2 cellular contexts compared by ENCODE assay signal in genomic region chr1:156111355-156111962, GRCh38.
TF ChIP-seq lines count a peak whose summit lies in the region.

No MANE protein-coding gene starts in this region.

TF ChIP-seq in SK-N-SH, 30 proteins besides CTCF, POLR2A, EP300 and RAD21:
- TF ChIP-seq IRF3 (IDR thresholded peaks at IDR 0.05; ENCODE audit: low read depth, low read length), result no peak
- TF ChIP-seq EZH2phosphoT487 (IDR thresholded peaks at IDR 0.05; ENCODE audit: borderline replicate concordance, low read depth), result no peak
- TF ChIP-seq FOSL2 (IDR thresholded peaks at IDR 0.05; ENCODE audit: borderline replicate concordance, low read depth), result no peak
- no peak for TF ChIP-seq PBX3 (IDR thresholded peaks at IDR 0.05)
- TF ChIP-seq MEF2A (IDR thresholded peaks at IDR 0.05; ENCODE audit: borderline replicate concordance, low read depth), result no peak
- TF ChIP-seq RCOR1 (IDR thresholded peaks at IDR 0.05; ENCODE audit: low read length), result no peak
- no peak for TF ChIP-seq YY1 (IDR thresholded peaks at IDR 0.05; ENCODE audit: low read depth)
- no peak for TF ChIP-seq TAF1 (IDR thresholded peaks at IDR 0.05; ENCODE audit: borderline replicate concordance, low read depth, low read length)
- TF ChIP-seq RFX5 (IDR thresholded peaks at IDR 0.05; ENCODE audit: low read length), result no peak
- TF ChIP-seq SMC3 (IDR thresholded peaks at IDR 0.05; ENCODE audit: low read depth, low read length), result no peak
- no peak for TF ChIP-seq GATA2 (CRISPR knock-in tag; IDR thresholded peaks at IDR 0.05)
- TF ChIP-seq SIN3A (IDR thresholded peaks at IDR 0.05; ENCODE audit: borderline replicate concordance, low read depth, low read length), result no peak
- TF ChIP-seq CHD2 (IDR thresholded peaks at IDR 0.05; ENCODE audit: low read length, partially characterized antibody), result no peak
- TF ChIP-seq NRF1 (IDR thresholded peaks at IDR 0.05; ENCODE audit: low read depth, low read length), result no peak
- TF ChIP-seq NFIC (IDR thresholded peaks at IDR 0.05; ENCODE audit: borderline replicate concordance), result no peak
- TF ChIP-seq GABPA (IDR thresholded peaks at IDR 0.05; ENCODE audit: low read depth), result no peak
- TF ChIP-seq USF1 (IDR thresholded peaks at IDR 0.05; ENCODE audit: borderline replicate concordance, low read depth), result no peak
- no peak for TF ChIP-seq MAX (IDR thresholded peaks at IDR 0.05; ENCODE audit: low read depth)
- TF ChIP-seq FOXM1 (IDR thresholded peaks at IDR 0.05; ENCODE audit: low read depth), result no peak
- TF ChIP-seq TCF12 (IDR thresholded peaks at IDR 0.05), result no peak

TF ChIP-seq in SK-N-SH treated with all-trans-retinoic acid at 6 μM for 48 hours, 23 proteins besides CTCF, POLR2A, EP300 and RAD21:
- TF ChIP-seq TCF4 (CRISPR knock-in tag; IDR thresholded peaks at IDR 0.05; ENCODE audit: borderline replicate concordance) (no peak), ZC3H10 (CRISPR knock-in tag; IDR thresholded peaks at IDR 0.05) (no peak), TOX (CRISPR knock-in tag; IDR thresholded peaks at IDR 0.05; ENCODE audit: borderline replicate concordance) (no peak), SNAI2 (CRISPR knock-in tag; IDR thresholded peaks at IDR 0.05) (no peak), GLIS3 (CRISPR knock-in tag; IDR thresholded peaks at IDR 0.05) (no peak), ZNF565 (CRISPR knock-in tag; conservative IDR thresholded peaks at IDR 0.05; ENCODE audit: low read depth) (no peak), ZFP30 (CRISPR knock-in tag; IDR thresholded peaks at IDR 0.05) (no peak), OSR1 (CRISPR knock-in tag; IDR thresholded peaks at IDR 0.05) (no peak), ARNTL (CRISPR knock-in tag; IDR thresholded peaks at IDR 0.05; ENCODE audit: borderline replicate concordance, low read depth) (no peak), POU6F1 (CRISPR knock-in tag; IDR thresholded peaks at IDR 0.05; ENCODE audit: borderline replicate concordance, low read depth) (no peak), TSHZ2 (CRISPR knock-in tag; IDR thresholded peaks at IDR 0.05) (no peak)
TF ChIP-seq in SK-N-SH treated with all-trans-retinoic acid at 6 μM for 48 hours: peak in this region for 0.
